ENCODE assay signal across 1 cellular context in the genomic region with DNA sequence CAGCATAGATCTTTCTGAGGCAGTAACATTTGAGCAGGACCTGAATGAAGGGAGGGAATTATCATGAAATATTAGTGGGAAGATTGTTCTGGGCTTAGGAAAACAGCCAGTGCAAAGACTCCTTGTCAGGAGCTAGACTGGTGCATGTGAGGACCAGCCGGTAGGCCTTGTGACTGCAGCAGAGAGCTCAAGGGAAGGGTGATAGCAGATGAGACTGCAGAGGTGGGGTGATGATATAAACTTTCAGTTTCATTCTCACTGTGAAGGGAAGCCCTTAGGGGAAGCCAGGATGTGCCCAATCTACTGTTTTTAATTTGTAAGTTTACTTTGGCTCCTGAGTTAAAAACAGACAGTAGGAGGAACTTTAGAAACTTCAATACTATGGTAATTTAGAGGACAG.
TF ChIP-seq lines count a peak whose summit lies in the region.

No MANE protein-coding gene starts in this region.

TF ChIP-seq in K562, 482 proteins besides CTCF, POLR2A, EP300 and RAD21 (continued from another document):
- TF ChIP-seq, protein P1, sequence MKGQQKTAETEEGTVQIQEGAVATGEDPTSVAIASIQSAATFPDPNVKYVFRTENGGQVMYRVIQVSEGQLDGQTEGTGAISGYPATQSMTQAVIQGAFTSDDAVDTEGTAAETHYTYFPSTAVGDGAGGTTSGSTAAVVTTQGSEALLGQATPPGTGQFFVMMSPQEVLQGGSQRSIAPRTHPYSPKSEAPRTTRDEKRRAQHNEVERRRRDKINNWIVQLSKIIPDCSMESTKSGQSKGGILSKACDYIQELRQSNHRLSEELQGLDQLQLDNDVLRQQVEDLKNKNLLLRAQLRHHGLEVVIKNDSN (CRISPR knock-in tag; IDR thresholded peaks at IDR 0.05), result no peak
- TF ChIP-seq, protein P2, sequence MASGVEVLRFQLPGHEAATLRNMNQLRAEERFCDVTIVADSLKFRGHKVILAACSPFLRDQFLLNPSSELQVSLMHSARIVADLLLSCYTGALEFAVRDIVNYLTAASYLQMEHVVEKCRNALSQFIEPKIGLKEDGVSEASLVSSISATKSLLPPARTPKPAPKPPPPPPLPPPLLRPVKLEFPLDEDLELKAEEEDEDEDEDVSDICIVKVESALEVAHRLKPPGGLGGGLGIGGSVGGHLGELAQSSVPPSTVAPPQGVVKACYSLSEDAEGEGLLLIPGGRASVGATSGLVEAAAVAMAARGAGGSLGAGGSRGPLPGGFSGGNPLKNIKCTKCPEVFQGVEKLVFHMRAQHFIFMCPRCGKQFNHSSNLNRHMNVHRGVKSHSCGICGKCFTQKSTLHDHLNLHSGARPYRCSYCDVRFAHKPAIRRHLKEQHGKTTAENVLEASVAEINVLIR (CRISPR knock-in tag; IDR thresholded peaks at IDR 0.05), result no peak
